11 cellular contexts compared by ENCODE assay signal in the genomic region with DNA sequence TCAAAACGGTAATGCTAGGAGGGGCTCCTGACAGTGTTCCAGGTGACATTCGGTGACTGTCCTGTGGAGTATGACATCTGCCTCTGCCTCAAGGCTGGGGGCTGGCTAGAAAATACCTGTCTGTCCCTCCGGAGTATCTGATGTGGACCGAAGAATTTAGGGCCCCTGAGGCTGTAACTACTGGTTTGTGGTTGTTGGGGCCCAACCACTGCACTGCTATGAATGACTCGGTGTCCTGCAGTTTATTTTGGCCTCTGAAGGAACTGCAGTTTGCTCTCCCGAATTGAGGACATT.
DNase-seq lines count a peak whose midpoint lies in the region; ATAC-seq lines count a peak whose summit lies in the region.
"Had no signal": no experiment of that assay in that cellular context is flagged by ENCODE, and none has a peak within 500 bp of the region (broad histone marks: within the 10 kb centered on the region; RNA-seq: fewer than 3 reads in every experiment).

No MANE protein-coding gene starts in this region.

- H3K4me1 Mint-ChIP-seq in activated T-helper 2 cell treated with anti-CD3 and anti-CD28 coated beads, Interferon-gamma antibody, Interleukin-2, Interleukin-4, amounts not matched to agents 10 μg/mL and 5 μg/mL and 100 μg/mL, durations not matched to agents 14 hours and 24 hours and 36 hours (ENCODE audit: low read depth) = peaks cover 9% of the 10 kb centered on the region

- 43 to 48% methylated on average over 6 of the region's 6 CpGs for WGBS in aorta, 2 donors

- H3K36me3 Mint-ChIP-seq in activated T-helper 2 cell treated with anti-CD3 and anti-CD28 coated beads, Interferon-gamma antibody, Interleukin-2, Interleukin-4, amounts not matched to agents 10 μg/mL and 5 μg/mL and 100 μg/mL, durations not matched to agents 14 hours and 24 hours and 36 hours (ENCODE audit: low read depth) = no peaks in the 10 kb centered on the region

- no peaks in the 10 kb centered on the region for H3K9me3 Mint-ChIP-seq in activated T-helper 2 cell treated with anti-CD3 and anti-CD28 coated beads, Interferon-gamma antibody, Interleukin-2, Interleukin-4, amounts not matched to agents 10 μg/mL and 5 μg/mL and 100 μg/mL, durations not matched to agents 14 hours and 24 hours and 36 hours

- no peaks in the 10 kb centered on the region for H3K27me3 ChIP-seq in aorta (ENCODE audit: control insufficient read depth in 1 of 2, insufficient read depth in 2 of 2, low read length in 1 of 2)

- no peaks in the 10 kb centered on the region for H3K36me3 ChIP-seq in aorta (ENCODE audit: control insufficient read depth in 1 of 2, insufficient read depth in 2 of 2, low read length in 1 of 2)
- H3K36me3 ChIP-seq: tibial artery had no signal

- H3K9me3 ChIP-seq in aorta (ENCODE audit: control insufficient read depth, low read length) = no peaks in the 10 kb centered on the region
- H3K9me3 ChIP-seq: tibial artery had no signal

- intact Hi-C loops in activated T-helper 2 cell treated with anti-CD3 and anti-CD28 coated beads, Interferon-gamma antibody, Interleukin-2, Interleukin-4, amounts not matched to agents 10 μg/mL and 5 μg/mL and 100 μg/mL, durations not matched to agents 14 hours and 24 hours and 36 hours (cut with micrococcal nuclease) = no loop called here
- intact Hi-C loops in aorta (cut with DNase I) = no loop called here
- intact Hi-C loops in sciatic nerve (cut with DNase I) = no loop called here

- H3K4me3 ChIP-seq in aorta (ENCODE audit: low read length in 2 of 2) = no peak overlapping the region

- H3K27ac Mint-ChIP-seq in activated T-helper 2 cell treated with anti-CD3 and anti-CD28 coated beads, Interferon-gamma antibody, Interleukin-2, Interleukin-4, amounts not matched to agents 10 μg/mL and 5 μg/mL and 100 μg/mL, durations not matched to agents 14 hours and 24 hours and 36 hours = no peak overlapping the region

- peak overlapping the region; percentile 67 for H3K4me3 Mint-ChIP-seq in activated T-helper 2 cell treated with anti-CD3 and anti-CD28 coated beads, Interferon-gamma antibody, Interleukin-2, Interleukin-4, amounts not matched to agents 10 μg/mL and 5 μg/mL and 100 μg/mL, durations not matched to agents 14 hours and 24 hours and 36 hours (ENCODE audit: low read depth)

- ATAC-seq in aorta (ENCODE audit: low FRiP score) = peak; percentile 12
- no peak for ATAC-seq in sciatic nerve
- ATAC-seq in HG02610 (IDR thresholded peaks at IDR 0.05; ENCODE audit: unreplicated experiment) = no peak

- DNase-seq in stimulated activated CD4-positive, alpha-beta T cell treated with anti-CD3 and anti-CD28 coated beads, Interleukin-2, amount 100 ng/mL, for 24 hours = peak; percentile 7 to 17
- DNase-seq in stimulated activated CD4-positive, alpha-beta T cell treated with anti-CD3 and anti-CD28 coated beads, Interleukin-12 subunit alpha, Interleukin-12 subunit beta, amount 100 ng/mL, for 4 hours = no peak
- no peak for DNase-seq in activated T-helper 2 cell treated with anti-CD3 and anti-CD28 coated beads, Interferon-gamma antibody, Interleukin-2, Interleukin-4, amounts not matched to agents 10 μg/mL and 5 μg/mL and 100 μg/mL, durations not matched to agents 14 hours and 24 hours and 36 hours (ENCODE audit: low spot score)
- DNase-seq in islet precursor cell (peak; percentile 84), aorta (no peak), sciatic nerve (ENCODE audit: low spot score) (no peak), NCI-H82 treated with DMSO at 0.1 percent for 48 hours (lab: John Stamatoyannopoulos, UW; ENCODE audit: unreplicated experiment) (no peak)
- DNase-seq: NCI-H1694 treated with DMSO at 0.1 percent for 48 hours, tibial artery had no signal

- peaks cover 62% of the 10 kb centered on the region for H3K27me3 Mint-ChIP-seq in activated T-helper 2 cell treated with anti-CD3 and anti-CD28 coated beads, Interferon-gamma antibody, Interleukin-2, Interleukin-4, amounts not matched to agents 10 μg/mL and 5 μg/mL and 100 μg/mL, durations not matched to agents 14 hours and 24 hours and 36 hours (ENCODE audit: low read depth)

- H3K27ac ChIP-seq in aorta (ENCODE audit: low read depth in 1 of 2, low read length in 2 of 2) = no peak overlapping the region
- H3K27ac ChIP-seq: HL-60, tibial artery had no signal

- no peaks in the 10 kb centered on the region for H3K4me1 ChIP-seq in aorta (ENCODE audit: control insufficient read depth in 1 of 2, insufficient read depth in 2 of 2, low read length in 2 of 2)

Comparison
In these comparisons a context has a peak if more than half of its experiments do, and no peak if none do; other contexts are left out.
1. DNase-seq: peak in stimulated activated CD4-positive, alpha-beta T cell treated with anti-CD3 and anti-CD28 coated beads, Interleukin-2, amount 100 ng/mL, for 24 hours (2 of 2) and islet precursor cell (single experiment); none in stimulated activated CD4-positive, alpha-beta T cell treated with anti-CD3 and anti-CD28 coated beads, Interleukin-12 subunit alpha, Interleukin-12 subunit beta, amount 100 ng/mL, for 4 hours (single experiment), activated T-helper 2 cell treated with anti-CD3 and anti-CD28 coated beads, Interferon-gamma antibody, Interleukin-2, Interleukin-4, amounts not matched to agents 10 μg/mL and 5 μg/mL and 100 μg/mL, durations not matched to agents 14 hours and 24 hours and 36 hours (single experiment), aorta (0 of 2), sciatic nerve (single experiment) and NCI-H82 treated with DMSO at 0.1 percent for 48 hours (single experiment).